In the genomic region with DNA sequence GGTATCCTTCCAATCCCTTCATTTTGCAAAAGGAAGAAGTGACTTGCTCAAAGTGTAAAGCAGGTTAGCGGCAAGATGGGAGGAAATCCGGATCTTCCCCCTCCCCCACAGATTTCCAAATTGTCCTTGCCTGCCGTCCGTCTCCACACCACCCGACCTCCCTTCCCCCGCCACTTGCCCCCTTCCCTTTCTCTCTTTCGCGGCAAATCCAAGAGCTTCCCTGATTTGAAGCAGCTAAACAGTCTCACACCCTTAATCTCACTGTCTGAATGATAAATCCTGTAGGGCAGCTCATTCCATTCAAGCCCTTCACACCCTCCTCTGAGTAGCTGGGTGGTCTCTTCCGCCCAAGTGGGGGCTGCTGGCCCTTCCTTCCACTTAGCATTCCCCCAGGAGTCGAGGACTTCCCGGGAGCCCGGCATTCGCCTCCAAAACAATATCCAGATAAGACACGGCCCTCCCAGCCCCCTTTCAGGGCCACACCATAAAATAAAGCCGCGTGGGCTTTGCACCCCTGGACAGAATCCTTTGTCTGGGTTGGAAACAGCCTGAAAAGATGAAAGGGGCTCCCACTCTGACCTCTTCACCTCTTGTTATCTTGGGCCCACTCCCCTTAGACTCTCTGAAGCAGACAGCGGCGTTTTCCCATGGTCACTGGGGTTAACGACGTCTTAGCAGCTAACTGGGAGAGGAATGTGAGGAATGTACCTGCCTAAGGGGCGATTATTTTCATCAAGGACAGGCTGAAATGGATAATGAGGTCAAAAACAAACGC, we compare ENCODE assay signal across 1 cellular context.
TF ChIP-seq lines count a peak whose summit lies in the region.

No MANE protein-coding gene starts in this region.

TF ChIP-seq in HepG2, 621 proteins besides CTCF, POLR2A, EP300 and RAD21 (continued from another document and continues in another):
- TF ChIP-seq NFKB2 (CRISPR knock-in tag; IDR thresholded peaks at IDR 0.05; ENCODE audit: borderline replicate concordance) = no peak; the same call in 1 of the 2 replicates
- TF ChIP-seq PAX8 (CRISPR knock-in tag; IDR thresholded peaks at IDR 0.05; ENCODE audit: borderline replicate concordance) = no peak
- no peak; the same call in 1 of the 2 replicates for TF ChIP-seq NFIB (CRISPR knock-in tag; IDR thresholded peaks at IDR 0.05; ENCODE audit: borderline replicate concordance)
- TF ChIP-seq ZNF768 (CRISPR knock-in tag; IDR thresholded peaks at IDR 0.05) = no peak
- TF ChIP-seq KAT8 (CRISPR knock-in tag; IDR thresholded peaks at IDR 0.05) = no peak
- 0 out of 2 replicates have a peak, but pooled peaks have one; percentile 5 for TF ChIP-seq ETV5 (CRISPR knock-in tag; IDR thresholded peaks at IDR 0.05; ENCODE audit: borderline replicate concordance)
- no peak for TF ChIP-seq KLF11 (CRISPR knock-in tag; IDR thresholded peaks at IDR 0.05)
- no peak for TF ChIP-seq ZNF616 (CRISPR knock-in tag; IDR thresholded peaks at IDR 0.05; ENCODE audit: low read depth)
- no peak for TF ChIP-seq ZNF598 (CRISPR knock-in tag; IDR thresholded peaks at IDR 0.05; ENCODE audit: borderline replicate concordance)
- TF ChIP-seq, protein P1, sequence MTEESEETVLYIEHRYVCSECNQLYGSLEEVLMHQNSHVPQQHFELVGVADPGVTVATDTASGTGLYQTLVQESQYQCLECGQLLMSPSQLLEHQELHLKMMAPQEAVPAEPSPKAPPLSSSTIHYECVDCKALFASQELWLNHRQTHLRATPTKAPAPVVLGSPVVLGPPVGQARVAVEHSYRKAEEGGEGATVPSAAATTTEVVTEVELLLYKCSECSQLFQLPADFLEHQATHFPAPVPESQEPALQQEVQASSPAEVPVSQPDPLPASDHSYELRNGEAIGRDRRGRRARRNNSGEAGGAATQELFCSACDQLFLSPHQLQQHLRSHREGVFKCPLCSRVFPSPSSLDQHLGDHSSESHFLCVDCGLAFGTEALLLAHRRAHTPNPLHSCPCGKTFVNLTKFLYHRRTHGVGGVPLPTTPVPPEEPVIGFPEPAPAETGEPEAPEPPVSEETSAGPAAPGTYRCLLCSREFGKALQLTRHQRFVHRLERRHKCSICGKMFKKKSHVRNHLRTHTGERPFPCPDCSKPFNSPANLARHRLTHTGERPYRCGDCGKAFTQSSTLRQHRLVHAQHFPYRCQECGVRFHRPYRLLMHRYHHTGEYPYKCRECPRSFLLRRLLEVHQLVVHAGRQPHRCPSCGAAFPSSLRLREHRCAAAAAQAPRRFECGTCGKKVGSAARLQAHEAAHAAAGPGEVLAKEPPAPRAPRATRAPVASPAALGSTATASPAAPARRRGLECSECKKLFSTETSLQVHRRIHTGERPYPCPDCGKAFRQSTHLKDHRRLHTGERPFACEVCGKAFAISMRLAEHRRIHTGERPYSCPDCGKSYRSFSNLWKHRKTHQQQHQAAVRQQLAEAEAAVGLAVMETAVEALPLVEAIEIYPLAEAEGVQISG (CRISPR knock-in tag; IDR thresholded peaks at IDR 0.05) = peak; percentile 51; the same call in 1 of the 2 replicates
- TF ChIP-seq SPEN (CRISPR knock-in tag; IDR thresholded peaks at IDR 0.05; ENCODE audit: low read depth) = no peak; the same call in 1 of the 2 replicates
- TF ChIP-seq, protein P2, sequence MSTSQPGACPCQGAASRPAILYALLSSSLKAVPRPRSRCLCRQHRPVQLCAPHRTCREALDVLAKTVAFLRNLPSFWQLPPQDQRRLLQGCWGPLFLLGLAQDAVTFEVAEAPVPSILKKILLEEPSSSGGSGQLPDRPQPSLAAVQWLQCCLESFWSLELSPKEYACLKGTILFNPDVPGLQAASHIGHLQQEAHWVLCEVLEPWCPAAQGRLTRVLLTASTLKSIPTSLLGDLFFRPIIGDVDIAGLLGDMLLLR (CRISPR knock-in tag; IDR thresholded peaks at IDR 0.05) = no peak
- TF ChIP-seq ZMYM3 (CRISPR knock-in tag; IDR thresholded peaks at IDR 0.05) = no peak
- no peak for TF ChIP-seq NR3C1 (CRISPR knock-in tag; IDR thresholded peaks at IDR 0.05)
- TF ChIP-seq, protein P3, sequence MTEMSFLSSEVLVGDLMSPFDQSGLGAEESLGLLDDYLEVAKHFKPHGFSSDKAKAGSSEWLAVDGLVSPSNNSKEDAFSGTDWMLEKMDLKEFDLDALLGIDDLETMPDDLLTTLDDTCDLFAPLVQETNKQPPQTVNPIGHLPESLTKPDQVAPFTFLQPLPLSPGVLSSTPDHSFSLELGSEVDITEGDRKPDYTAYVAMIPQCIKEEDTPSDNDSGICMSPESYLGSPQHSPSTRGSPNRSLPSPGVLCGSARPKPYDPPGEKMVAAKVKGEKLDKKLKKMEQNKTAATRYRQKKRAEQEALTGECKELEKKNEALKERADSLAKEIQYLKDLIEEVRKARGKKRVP (CRISPR knock-in tag; IDR thresholded peaks at IDR 0.05) = no peak
- no peak for TF ChIP-seq HNRNPL (IDR thresholded peaks at IDR 0.05; ENCODE audit: low read depth, low read length)
- no peak for TF ChIP-seq ZSCAN25 (CRISPR knock-in tag; IDR thresholded peaks at IDR 0.05)
- TF ChIP-seq ZFP36L1 (CRISPR knock-in tag; IDR thresholded peaks at IDR 0.05) = no peak
- no peak for TF ChIP-seq KDM1A (CRISPR knock-in tag; IDR thresholded peaks at IDR 0.05)
- TF ChIP-seq ZNF839 (CRISPR knock-in tag; IDR thresholded peaks at IDR 0.05; ENCODE audit: borderline replicate concordance) = no peak
- TF ChIP-seq, protein P4, sequence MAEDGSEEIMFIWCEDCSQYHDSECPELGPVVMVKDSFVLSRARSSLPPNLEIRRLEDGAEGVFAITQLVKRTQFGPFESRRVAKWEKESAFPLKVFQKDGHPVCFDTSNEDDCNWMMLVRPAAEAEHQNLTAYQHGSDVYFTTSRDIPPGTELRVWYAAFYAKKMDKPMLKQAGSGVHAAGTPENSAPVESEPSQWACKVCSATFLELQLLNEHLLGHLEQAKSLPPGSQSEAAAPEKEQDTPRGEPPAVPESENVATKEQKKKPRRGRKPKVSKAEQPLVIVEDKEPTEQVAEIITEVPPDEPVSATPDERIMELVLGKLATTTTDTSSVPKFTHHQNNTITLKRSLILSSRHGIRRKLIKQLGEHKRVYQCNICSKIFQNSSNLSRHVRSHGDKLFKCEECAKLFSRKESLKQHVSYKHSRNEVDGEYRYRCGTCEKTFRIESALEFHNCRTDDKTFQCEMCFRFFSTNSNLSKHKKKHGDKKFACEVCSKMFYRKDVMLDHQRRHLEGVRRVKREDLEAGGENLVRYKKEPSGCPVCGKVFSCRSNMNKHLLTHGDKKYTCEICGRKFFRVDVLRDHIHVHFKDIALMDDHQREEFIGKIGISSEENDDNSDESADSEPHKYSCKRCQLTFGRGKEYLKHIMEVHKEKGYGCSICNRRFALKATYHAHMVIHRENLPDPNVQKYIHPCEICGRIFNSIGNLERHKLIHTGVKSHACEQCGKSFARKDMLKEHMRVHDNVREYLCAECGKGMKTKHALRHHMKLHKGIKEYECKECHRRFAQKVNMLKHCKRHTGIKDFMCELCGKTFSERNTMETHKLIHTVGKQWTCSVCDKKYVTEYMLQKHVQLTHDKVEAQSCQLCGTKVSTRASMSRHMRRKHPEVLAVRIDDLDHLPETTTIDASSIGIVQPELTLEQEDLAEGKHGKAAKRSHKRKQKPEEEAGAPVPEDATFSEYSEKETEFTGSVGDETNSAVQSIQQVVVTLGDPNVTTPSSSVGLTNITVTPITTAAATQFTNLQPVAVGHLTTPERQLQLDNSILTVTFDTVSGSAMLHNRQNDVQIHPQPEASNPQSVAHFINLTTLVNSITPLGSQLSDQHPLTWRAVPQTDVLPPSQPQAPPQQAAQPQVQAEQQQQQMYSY (CRISPR knock-in tag; IDR thresholded peaks at IDR 0.05) = no peak
- TF ChIP-seq SAFB2 (CRISPR knock-in tag; IDR thresholded peaks at IDR 0.05; ENCODE audit: borderline replicate concordance, low read depth) = no peak
- peak; percentile 60; the same call in 1 of the 2 replicates for TF ChIP-seq KLF12 (CRISPR knock-in tag; IDR thresholded peaks at IDR 0.05; ENCODE audit: borderline replicate concordance)
- no peak for TF ChIP-seq ATF7-NPFF (CRISPR knock-in tag; IDR thresholded peaks at IDR 0.05; ENCODE audit: low read depth)
- no peak; the same call in 1 of the 2 replicates for TF ChIP-seq MAF1 (CRISPR knock-in tag; IDR thresholded peaks at IDR 0.05; ENCODE audit: borderline replicate concordance)
- no peak for TF ChIP-seq SRY (CRISPR knock-in tag; IDR thresholded peaks at IDR 0.05)
- TF ChIP-seq ZNF713 (CRISPR knock-in tag; IDR thresholded peaks at IDR 0.05) = no peak
- no peak for TF ChIP-seq SIN3B (IDR thresholded peaks at IDR 0.05; ENCODE audit: low read length)
- TF ChIP-seq, protein P5, sequence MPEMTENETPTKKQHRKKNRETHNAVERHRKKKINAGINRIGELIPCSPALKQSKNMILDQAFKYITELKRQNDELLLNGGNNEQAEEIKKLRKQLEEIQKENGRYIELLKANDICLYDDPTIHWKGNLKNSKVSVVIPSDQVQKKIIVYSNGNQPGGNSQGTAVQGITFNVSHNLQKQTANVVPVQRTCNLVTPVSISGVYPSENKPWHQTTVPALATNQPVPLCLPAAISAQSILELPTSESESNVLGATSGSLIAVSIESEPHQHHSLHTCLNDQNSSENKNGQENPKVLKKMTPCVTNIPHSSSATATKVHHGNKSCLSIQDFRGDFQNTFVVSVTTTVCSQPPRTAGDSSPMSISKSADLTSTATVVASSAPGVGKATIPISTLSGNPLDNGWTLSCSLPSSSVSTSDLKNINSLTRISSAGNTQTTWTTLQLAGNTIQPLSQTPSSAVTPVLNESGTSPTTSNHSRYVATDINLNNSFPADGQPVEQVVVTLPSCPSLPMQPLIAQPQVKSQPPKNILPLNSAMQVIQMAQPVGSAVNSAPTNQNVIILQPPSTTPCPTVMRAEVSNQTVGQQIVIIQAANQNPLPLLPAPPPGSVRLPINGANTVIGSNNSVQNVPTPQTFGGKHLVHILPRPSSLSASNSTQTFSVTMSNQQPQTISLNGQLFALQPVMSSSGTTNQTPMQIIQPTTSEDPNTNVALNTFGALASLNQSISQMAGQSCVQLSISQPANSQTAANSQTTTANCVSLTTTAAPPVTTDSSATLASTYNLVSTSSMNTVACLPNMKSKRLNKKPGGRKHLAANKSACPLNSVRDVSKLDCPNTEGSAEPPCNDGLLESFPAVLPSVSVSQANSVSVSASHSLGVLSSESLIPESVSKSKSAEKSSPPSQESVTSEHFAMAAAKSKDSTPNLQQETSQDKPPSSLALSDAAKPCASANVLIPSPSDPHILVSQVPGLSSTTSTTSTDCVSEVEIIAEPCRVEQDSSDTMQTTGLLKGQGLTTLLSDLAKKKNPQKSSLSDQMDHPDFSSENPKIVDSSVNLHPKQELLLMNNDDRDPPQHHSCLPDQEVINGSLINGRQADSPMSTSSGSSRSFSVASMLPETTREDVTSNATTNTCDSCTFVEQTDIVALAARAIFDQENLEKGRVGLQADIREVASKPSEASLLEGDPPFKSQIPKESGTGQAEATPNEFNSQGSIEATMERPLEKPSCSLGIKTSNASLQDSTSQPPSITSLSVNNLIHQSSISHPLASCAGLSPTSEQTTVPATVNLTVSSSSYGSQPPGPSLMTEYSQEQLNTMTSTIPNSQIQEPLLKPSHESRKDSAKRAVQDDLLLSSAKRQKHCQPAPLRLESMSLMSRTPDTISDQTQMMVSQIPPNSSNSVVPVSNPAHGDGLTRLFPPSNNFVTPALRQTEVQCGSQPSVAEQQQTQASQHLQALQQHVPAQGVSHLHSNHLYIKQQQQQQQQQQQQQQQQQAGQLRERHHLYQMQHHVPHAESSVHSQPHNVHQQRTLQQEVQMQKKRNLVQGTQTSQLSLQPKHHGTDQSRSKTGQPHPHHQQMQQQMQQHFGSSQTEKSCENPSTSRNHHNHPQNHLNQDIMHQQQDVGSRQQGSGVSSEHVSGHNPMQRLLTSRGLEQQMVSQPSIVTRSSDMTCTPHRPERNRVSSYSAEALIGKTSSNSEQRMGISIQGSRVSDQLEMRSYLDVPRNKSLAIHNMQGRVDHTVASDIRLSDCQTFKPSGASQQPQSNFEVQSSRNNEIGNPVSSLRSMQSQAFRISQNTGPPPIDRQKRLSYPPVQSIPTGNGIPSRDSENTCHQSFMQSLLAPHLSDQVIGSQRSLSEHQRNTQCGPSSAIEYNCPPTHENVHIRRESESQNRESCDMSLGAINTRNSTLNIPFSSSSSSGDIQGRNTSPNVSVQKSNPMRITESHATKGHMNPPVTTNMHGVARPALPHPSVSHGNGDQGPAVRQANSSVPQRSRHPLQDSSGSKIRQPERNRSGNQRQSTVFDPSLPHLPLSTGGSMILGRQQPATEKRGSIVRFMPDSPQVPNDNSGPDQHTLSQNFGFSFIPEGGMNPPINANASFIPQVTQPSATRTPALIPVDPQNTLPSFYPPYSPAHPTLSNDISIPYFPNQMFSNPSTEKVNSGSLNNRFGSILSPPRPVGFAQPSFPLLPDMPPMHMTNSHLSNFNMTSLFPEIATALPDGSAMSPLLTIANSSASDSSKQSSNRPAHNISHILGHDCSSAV (CRISPR knock-in tag; IDR thresholded peaks at IDR 0.05; ENCODE audit: borderline replicate concordance) = no peak
- TF ChIP-seq, protein P6, sequence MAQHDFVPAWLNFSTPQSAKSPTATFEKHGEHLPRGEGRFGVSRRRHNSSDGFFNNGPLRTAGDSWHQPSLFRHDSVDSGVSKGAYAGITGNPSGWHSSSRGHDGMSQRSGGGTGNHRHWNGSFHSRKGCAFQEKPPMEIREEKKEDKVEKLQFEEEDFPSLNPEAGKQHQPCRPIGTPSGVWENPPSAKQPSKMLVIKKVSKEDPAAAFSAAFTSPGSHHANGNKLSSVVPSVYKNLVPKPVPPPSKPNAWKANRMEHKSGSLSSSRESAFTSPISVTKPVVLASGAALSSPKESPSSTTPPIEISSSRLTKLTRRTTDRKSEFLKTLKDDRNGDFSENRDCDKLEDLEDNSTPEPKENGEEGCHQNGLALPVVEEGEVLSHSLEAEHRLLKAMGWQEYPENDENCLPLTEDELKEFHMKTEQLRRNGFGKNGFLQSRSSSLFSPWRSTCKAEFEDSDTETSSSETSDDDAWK (CRISPR knock-in tag; IDR thresholded peaks at IDR 0.05) = no peak
- TF ChIP-seq NCOA5 (CRISPR knock-in tag; IDR thresholded peaks at IDR 0.05) = no peak
- no peak for TF ChIP-seq RBFOX2 (IDR thresholded peaks at IDR 0.05; ENCODE audit: low read depth, low read length)
- no peak for TF ChIP-seq GTF2F1 (IDR thresholded peaks at IDR 0.05; ENCODE audit: low read length)
- TF ChIP-seq KMT2B (CRISPR knock-in tag; IDR thresholded peaks at IDR 0.05) = no peak
